ENCODE assay signal across 8 cellular contexts in genomic region chr2:239319261-239319661, GRCh38.
DNase-seq lines count a peak whose midpoint lies in the region; ATAC-seq and TF ChIP-seq lines count a peak whose summit lies in the region.

No MANE protein-coding gene starts in this region.

- TF ChIP-seq CTCF in HCT116 (IDR thresholded peaks at IDR 0.05 in 2 of 3, conservative IDR thresholded peaks at IDR 0.05 in 1 of 3; ENCODE audit: borderline replicate concordance in 1 of 3, insufficient read depth in 1 of 3, low read depth in 2 of 3, low read length in 2 of 3) (no peak), spleen (IDR thresholded peaks at IDR 0.05 in 8 of 11, conservative IDR thresholded peaks at IDR 0.05 in 3 of 11) (no peak)

- no peak for TF ChIP-seq POLR2A in HCT116 (IDR thresholded peaks at IDR 0.05; ENCODE audit: borderline replicate concordance, extremely low read depth, insufficient read depth, insufficient read length)
- no peak for TF ChIP-seq POLR2A in spleen (IDR thresholded peaks at IDR 0.05)

- H3K4me2 ChIP-seq in HCT116 (ENCODE audit: low read length), result peak overlapping the region; percentile 92

- no peaks in the 10 kb centered on the region for H3K9me3 Mint-ChIP-seq in activated T-cell treated with anti-CD3 and anti-CD28 coated beads, Interleukin-2, amount 50 U/mL, for 24 hours

- CTCF ChIA-PET in HCT116 (lab: Charles Lee), result no interaction called here

- no peaks in the 10 kb centered on the region for H3K9me2 ChIP-seq in HCT116 (ENCODE audit: insufficient read depth)

- POLR2A ChIA-PET in HCT116 (lab: Charles Lee), result no interaction called here

- H3K27ac ChIP-seq in HCT116 (ENCODE audit: low read depth, low read length) (peak overlapping the region; percentile 30), spleen (peak overlapping the region in 7 of 8 donors; percentile 68 to 84 (median 80))

- BruUV-seq in HCT116 (replicated peaks; lab: Mats Ljungman, UMichigan), result no TSS peak

- DNase-seq in HCT116 (ENCODE audit: low read depth, low spot score) (no peak), left cardiac atrium (peak; percentile 64), spleen (peak; percentile 83), COR-L47 (lab: John Stamatoyannopoulos, UW) (no peak), iPS-NIHi11 (ENCODE audit: low spot score) (no peak), D341Med (ENCODE audit: low spot score) (no peak)
- peak; percentile 27 for DNase-seq in activated T-cell treated with anti-CD3 and anti-CD28 coated beads, Interleukin-2, amount 50 U/mL, for 24 hours
- DNase-seq in effector CD8-positive, alpha-beta T cell (lab: John Stamatoyannopoulos, UW), result no peak

- H2AFZ ChIP-seq in HCT116 (ENCODE audit: low read depth, low read length, poor library complexity, severe bottlenecking), result no peak overlapping the region

- peaks cover 31% of the 10 kb centered on the region; the same call in 1 of the 2 replicates for H3K79me2 ChIP-seq in HCT116 (ENCODE audit: insufficient read depth, low read length)

- ATAC-seq in HCT116 (peak; percentile 56), left cardiac atrium (peak in 1 of 2 donors; percentile 47)

- peak overlapping the region; percentile 45 for H3K4me3 Mint-ChIP-seq in activated T-cell treated with anti-CD3 and anti-CD28 coated beads, Interleukin-2, amount 50 U/mL, for 24 hours

- peaks cover 31% of the 10 kb centered on the region for H3K36me3 Mint-ChIP-seq in activated T-cell treated with anti-CD3 and anti-CD28 coated beads, Interleukin-2, amount 50 U/mL, for 24 hours (ENCODE audit: low read depth)

- peak overlapping the region; percentile 73 for H3K27ac Mint-ChIP-seq in activated T-cell treated with anti-CD3 and anti-CD28 coated beads, Interleukin-2, amount 50 U/mL, for 24 hours

- H3K4me3 ChIP-seq in HCT116 (replicated peaks in 1 of 2; ENCODE audit: low read depth in 1 of 2, low read length in 2 of 2), result peak overlapping the region; percentile 33 to 56
- peak overlapping the region in 5 of 8 donors; percentile 5 to 54 (median 23) for H3K4me3 ChIP-seq in spleen

- 39 to 55% (median 50%) methylated on average over 15 of the region's 15 CpGs for WGBS in spleen, 5 donors

- no peaks in the 10 kb centered on the region for H4K20me1 ChIP-seq in HCT116 (ENCODE audit: insufficient read depth)

- H3K4me1 Mint-ChIP-seq in activated T-cell treated with anti-CD3 and anti-CD28 coated beads, Interleukin-2, amount 50 U/mL, for 24 hours (ENCODE audit: low read depth), result peaks cover 72% of the 10 kb centered on the region

- H3K36me3 ChIP-seq in HCT116 (ENCODE audit: control insufficient read depth in 1 of 2, insufficient read depth in 2 of 2, low read length in 2 of 2) (no peaks in the 10 kb centered on the region), spleen (no peaks in the 10 kb centered on the region)

- no peaks in the 10 kb centered on the region for H3K9me3 ChIP-seq in HCT116 (ENCODE audit: control insufficient read depth in 1 of 2, insufficient read depth in 1 of 2, low read depth in 1 of 2, low read length in 2 of 2)
- no peaks in the 10 kb centered on the region for H3K9me3 ChIP-seq in spleen

- intact Hi-C loops in HCT116 (cut with micrococcal nuclease) (no loop called here), left cardiac atrium (cut with DNase I) (loop anchor here in 1 of 2 donors (10.0 kb wide), 1 partner anchor 76 kb away; no protein-coding TSS in a partner anchor), spleen (cut with DNase I; ENCODE audit: low total_unique reads) (no loop called here)

- H3K4me1 ChIP-seq in HCT116 (ENCODE audit: control insufficient read depth in 1 of 2, insufficient read depth in 2 of 2, low read length in 2 of 2), result peaks cover 35 to 62% of the 10 kb centered on the region in 2 experiments
- H3K4me1 ChIP-seq in spleen, result peaks cover 0 to 84% (median 53%) of the 10 kb centered on the region in 6 donors

- no peaks in the 10 kb centered on the region for H3K27me3 Mint-ChIP-seq in activated T-cell treated with anti-CD3 and anti-CD28 coated beads, Interleukin-2, amount 50 U/mL, for 24 hours

- RAD21 ChIA-PET in HCT116 (lab: Charles Lee; ENCODE audit: low non-redundant PET in 1 of 2, low total read pairs in 2 of 2, uncharacterized antibody in 2 of 2, unreplicated experiment in 2 of 2), result no interaction called here

- H3K27me3 ChIP-seq in HCT116 (ENCODE audit: insufficient read depth, low read length) (no peaks in the 10 kb centered on the region), spleen (replicated peaks in 1 of 7) (no peaks in the 10 kb centered on the region)

- H3K9ac ChIP-seq in HCT116 (ENCODE audit: low read length), result peak overlapping the region; percentile 59

- no peak for TF ChIP-seq RAD21 in HCT116 (IDR thresholded peaks at IDR 0.05; ENCODE audit: low read depth)

TF ChIP-seq in HCT116, 20 proteins besides CTCF, POLR2A, EP300 and RAD21:
- TF ChIP-seq MAX (IDR thresholded peaks at IDR 0.05) (peak; percentile 47; the same call in 1 of the 2 replicates), EZH2phosphoT487 (IDR thresholded peaks at IDR 0.05; ENCODE audit: borderline replicate concordance) (no peak), POLR2AphosphoS5 (IDR thresholded peaks at IDR 0.05; ENCODE audit: low read depth, low read length) (peak; percentile 40; the same call in 1 of the 2 replicates), SP1 (IDR thresholded peaks at IDR 0.05; ENCODE audit: low read depth) (peak; percentile 25; the same call in 1 of the 2 replicates)

Comparison
In these comparisons a context has a peak if more than half of its experiments do, and no peak if none do; other contexts are left out.
1. DNase-seq: peak in activated T-cell treated with anti-CD3 and anti-CD28 coated beads, Interleukin-2, amount 50 U/mL, for 24 hours (single experiment), left cardiac atrium (single experiment) and spleen (single experiment); none in HCT116 (single experiment), COR-L47 (single experiment), iPS-NIHi11 (single experiment), D341Med (single experiment) and effector CD8-positive, alpha-beta T cell (single experiment).